ENCODE assay signal across 20 cellular contexts in the genomic region with DNA sequence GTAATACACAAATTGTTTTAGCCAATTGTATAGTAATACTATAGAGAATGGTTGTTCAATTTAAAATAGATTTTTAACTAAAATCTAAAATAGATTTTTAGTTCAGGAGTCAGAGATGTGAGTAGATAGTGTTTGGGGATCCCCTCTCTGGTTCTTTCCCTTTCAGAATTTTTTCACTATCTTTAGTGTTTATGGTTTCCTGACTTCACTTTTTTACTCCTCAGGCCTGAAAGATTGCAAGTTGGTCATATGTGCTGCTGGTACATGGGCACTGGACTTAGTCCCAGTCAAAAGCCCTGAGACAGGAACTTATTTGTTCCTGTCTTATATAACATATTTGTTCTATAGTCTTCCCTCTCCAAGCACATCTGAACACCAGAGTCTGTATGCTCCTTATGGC.
A peak's percentile ranks its signal among the peaks of the same experiment; 100 is the strongest.
DNase-seq lines count a peak whose midpoint lies in the region; ATAC-seq, FAIRE-seq and TF ChIP-seq lines count a peak whose summit lies in the region.
"Had no signal": no experiment of that assay in that cellular context is flagged by ENCODE, and none has a peak within 500 bp of the region (broad histone marks: within the 10 kb centered on the region; RNA-seq: fewer than 3 reads in every experiment).

No MANE protein-coding gene starts in this region.

- H3K4me1 Mint-ChIP-seq in activated T-helper 17 cell treated with anti-CD3 and anti-CD28 coated beads, Interleukin-2, amount 50 U/mL, for 72 hours: peaks cover 17% of the 10 kb centered on the region
- H3K4me1 Mint-ChIP-seq: B cell had no signal

- peaks cover 3% of the 10 kb centered on the region for H3K27me3 Mint-ChIP-seq in activated T-helper 17 cell treated with anti-CD3 and anti-CD28 coated beads, Interleukin-2, amount 50 U/mL, for 72 hours
- H3K27me3 Mint-ChIP-seq: CD4-positive, alpha-beta T cell had no signal

- no peak overlapping the region for H3K4me3 Mint-ChIP-seq in activated T-helper 17 cell treated with anti-CD3 and anti-CD28 coated beads, Interleukin-2, amount 50 U/mL, for 72 hours
- H3K4me3 Mint-ChIP-seq: B cell; CD4-positive, alpha-beta T cell; T-helper 1 cell treated with Interleukin-12 subunit alpha and Interleukin-12 subunit beta and Interleukin-4 antibody, amounts not matched to agents 30 μg/mL and 1 μg/mL, for 36 hours had no signal

- H3K36me3 Mint-ChIP-seq in activated T-helper 17 cell treated with anti-CD3 and anti-CD28 coated beads, Interleukin-2, amount 50 U/mL, for 72 hours (ENCODE audit: low read depth): no peaks in the 10 kb centered on the region

- FAIRE-seq in GM12892 (lab: Jason Lieb, UNC): peak; percentile 36

- peak overlapping the region; percentile 5 for H3K27ac Mint-ChIP-seq in activated T-helper 17 cell treated with anti-CD3 and anti-CD28 coated beads, Interleukin-2, amount 50 U/mL, for 72 hours
- H3K27ac Mint-ChIP-seq: B cell; CD4-positive, alpha-beta T cell; T-helper 1 cell treated with Interleukin-12 subunit alpha and Interleukin-12 subunit beta and Interleukin-4 antibody, amounts not matched to agents 30 μg/mL and 1 μg/mL, for 36 hours had no signal

- no peak for TF ChIP-seq POLR2A in GM12892 (IDR thresholded peaks at IDR 0.05; ENCODE audit: low read depth, low read length)

- ATAC-seq in GM18907 (IDR thresholded peaks at IDR 0.05; ENCODE audit: unreplicated experiment): peak; percentile 55
- ATAC-seq in HG02588 (IDR thresholded peaks at IDR 0.05; ENCODE audit: unreplicated experiment): peak; percentile 38
- peak; percentile 54 for ATAC-seq in activated T-helper 17 cell treated with anti-CD3 and anti-CD28 coated beads, Interleukin-2, amount 50 U/mL, for 72 hours (replicated peaks)
- ATAC-seq in GM21390 (IDR thresholded peaks at IDR 0.05; ENCODE audit: unreplicated experiment): no peak
- ATAC-seq: Panc1, Right ventricle myocardium inferior had no signal

- no peak for DNase-seq in GM12892 (ENCODE audit: insufficient read length)
- DNase-seq in NOMO-1 treated with dmso at 0.1 percent for 144 hours (lab: John Stamatoyannopoulos, UW; ENCODE audit: unreplicated experiment): no peak
- no peak for DNase-seq in SKM-1 (lab: John Stamatoyannopoulos, UW; ENCODE audit: unreplicated experiment)
- DNase-seq: Calu3; CD4-positive, alpha-beta T cell; GOT3; Karpas-422; MM.1S; NCI-H1105; NCI-H1694 treated with DMSO at 0.1 percent for 48 hours; NCI-H69; SK-N-SH had no signal

- H3K9me3 Mint-ChIP-seq in activated T-helper 17 cell treated with anti-CD3 and anti-CD28 coated beads, Interleukin-2, amount 50 U/mL, for 72 hours: no peaks in the 10 kb centered on the region
- H3K9me3 Mint-ChIP-seq: CD4-positive, alpha-beta T cell; T-helper 1 cell treated with Interleukin-12 subunit alpha and Interleukin-12 subunit beta and Interleukin-4 antibody, amounts not matched to agents 30 μg/mL and 1 μg/mL, for 36 hours had no signal
